Comparison of ENCODE assay signal across 26 cellular contexts in genomic region chr7:123729217-123729578, GRCh38.
"Had no signal": no experiment of that assay in that cellular context is flagged by ENCODE, and none has a peak within 500 bp of the region (broad histone marks: within the 10 kb centered on the region; RNA-seq: fewer than 3 reads in every experiment).

No MANE protein-coding gene starts in this region.

- H3K4me1 ChIP-seq: testis had no signal

- FAIRE-seq: urothelium cell line had no signal

- H3K9me3 ChIP-seq: stomach, suprapubic skin, testis, thoracic aorta, thyroid gland, upper lobe of left lung, upper lobe of right lung, uterus, vagina had no signal

- H3K27ac ChIP-seq: stomach, suprapubic skin, testis, thoracic aorta, thyroid gland, tibial artery, transverse colon, upper lobe of left lung, upper lobe of right lung, uterus, vagina had no signal

- H3K4me3 ChIP-seq: stomach, suprapubic skin, testis, thoracic aorta, thyroid gland, tibial artery, transverse colon, upper lobe of left lung, upper lobe of right lung, uterus, vagina had no signal

- ATAC-seq: stimulated activated effector memory CD8-positive, alpha-beta T cell treated with anti-CD3 and anti-CD28 coated beads, Interleukin-12 subunit alpha, Interleukin-12 subunit beta, amount 100 ng/mL, for 72 hours; stimulated activated memory B cell treated with anti-CD40 and anti-IgM and Interleukin-4, amounts not matched to agents 10 μg/mL and 1 μg/mL and 100 μg/mL, for 72 hours; stimulated activated naive B cell treated with anti-CD40 and anti-IgM and Interleukin-4, amounts not matched to agents 10 μg/mL and 1 μg/mL and 100 μg/mL, for 72 hours; stimulated activated naive CD8-positive, alpha-beta T cell treated with anti-CD3 and anti-CD28 coated beads, Interleukin-15, amount 100 ng/mL, for 72 hours; stimulated activated naive CD8-positive, alpha-beta T cell treated with anti-CD3 and anti-CD28 coated beads, Interleukin-15, Interleukin-2, amounts not matched to agents 100 U/mL and 50 U/mL, for 24 hours; upper lobe of right lung had no signal

- DNase-seq: stimulated activated CD4-positive, alpha-beta T cell treated with anti-CD3 and anti-CD28 coated beads, Interleukin-2, amount 100 ng/mL, for 48 hours; stimulated activated CD4-positive, alpha-beta T cell treated with anti-CD3 and anti-CD28 coated beads, Interleukin-4, amount 100 ng/mL, for 1 hour; stimulated activated CD4-positive, alpha-beta T cell treated with anti-CD3 and anti-CD28 coated beads, Interleukin-4, amount 100 ng/mL, for 24 hours; stimulated activated CD4-positive, alpha-beta T cell treated with anti-CD3 and anti-CD28 coated beads, Interleukin-4, amount 100 ng/mL, for 4 hours; stimulated activated CD8-positive, alpha-beta memory T cell treated with anti-CD3 and anti-CD28 coated beads, Interleukin-4, amount 100 ng/mL, for 48 hours; stimulated activated naive B cell treated with anti-CD40 and anti-IgM and Interleukin-4, amounts not matched to agents 10 μg/mL and 1 μg/mL and 100 μg/mL, for 72 hours; stimulated activated naive CD4-positive, alpha-beta T cell; stimulated activated naive CD4-positive, alpha-beta T cell treated with Interleukin-2 at 50 U/mL for 16 hours; stimulated activated naive CD8-positive, alpha-beta T cell treated with anti-CD3 and anti-CD28 coated beads, Interleukin-15, amount 100 ng/mL, for 72 hours; stimulated activated naive CD8-positive, alpha-beta T cell treated with anti-CD3 and anti-CD28 coated beads, Interleukin-15, Interleukin-2, amounts not matched to agents 100 U/mL and 50 U/mL, for 24 hours; stomach; substantia nigra; testis; thyroid gland; tibial artery; transverse colon; trophoblast cell; upper lobe of left lung; upper lobe of right lung; uterus had no signal

- H3K36me3 ChIP-seq: stomach, suprapubic skin, thoracic aorta, thyroid gland, tibial artery, transverse colon, upper lobe of left lung, upper lobe of right lung, uterus, vagina had no signal

- H3K27me3 ChIP-seq: stomach, suprapubic skin, testis, thyroid gland, tibial artery, transverse colon, upper lobe of left lung, upper lobe of right lung, uterus, vagina had no signal
